8 cellular contexts compared by ENCODE assay signal in the genomic region with DNA sequence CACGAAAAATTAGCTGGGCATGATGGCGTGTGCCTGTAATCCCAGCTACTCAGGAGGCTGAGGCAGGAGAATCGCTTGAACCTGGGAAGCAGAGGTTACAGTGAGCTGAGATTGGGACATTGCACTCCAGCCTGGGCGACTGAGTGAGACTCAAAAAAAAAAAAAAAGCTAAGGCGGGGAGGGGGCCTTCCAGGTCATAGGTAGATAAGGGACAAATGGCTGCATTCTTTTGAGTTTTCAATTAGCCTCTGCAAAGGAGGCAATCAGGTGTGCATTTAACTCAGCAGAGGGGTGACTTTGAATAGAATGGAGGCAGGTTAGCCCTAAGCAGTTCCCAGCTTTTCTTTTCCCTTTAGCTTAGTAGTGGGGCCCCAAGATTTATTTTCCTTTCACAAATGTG. TPM values are rescaled to one million over a fixed set of nuclear protein-coding genes. Genes with fewer than 3 reads are reported as not detected.
DNase-seq lines count a peak whose midpoint lies in the region; ATAC-seq, FAIRE-seq and TF ChIP-seq lines count a peak whose summit lies in the region.

No MANE protein-coding gene starts in this region.

- peaks cover 5% of the 10 kb centered on the region for H3K4me1 Mint-ChIP-seq in astrocyte (ENCODE audit: low read depth, unreplicated experiment)
- H3K4me1 Mint-ChIP-seq in mesothelial cell of epicardium: peaks cover 16% of the 10 kb centered on the region

- peak overlapping the region; percentile 71 for H3K4me3 Mint-ChIP-seq in astrocyte (ENCODE audit: unreplicated experiment)
- H3K4me3 Mint-ChIP-seq in mesothelial cell of epicardium: peak overlapping the region; percentile 61

- TF ChIP-seq POLR2A in heart left ventricle (IDR thresholded peaks at IDR 0.05): no peak
- no peak for TF ChIP-seq POLR2A in uterus (IDR thresholded peaks at IDR 0.05)
- TF ChIP-seq POLR2A in erythroblast (IDR thresholded peaks at IDR 0.05; ENCODE audit: low read length): no peak

- H3K36me3 Mint-ChIP-seq in astrocyte (ENCODE audit: low read depth, unreplicated experiment) (peaks cover 2% of the 10 kb centered on the region), mesothelial cell of epicardium (no peaks in the 10 kb centered on the region)

- H3K27ac Mint-ChIP-seq in astrocyte (ENCODE audit: unreplicated experiment) (no peak overlapping the region), mesothelial cell of epicardium (no peak overlapping the region)

- H3K36me3 ChIP-seq in heart left ventricle (no peaks in the 10 kb centered on the region), astrocyte (ENCODE audit: insufficient read depth, low read length) (no peaks in the 10 kb centered on the region), uterus (no peaks in the 10 kb centered on the region)

- peaks cover 0 to 4% (median 0%) of the 10 kb centered on the region in 9 donors for H3K27me3 ChIP-seq in heart left ventricle
- H3K27me3 ChIP-seq in astrocyte (ENCODE audit: insufficient read depth, low read length): no peaks in the 10 kb centered on the region
- H3K27me3 ChIP-seq in uterus: no peaks in the 10 kb centered on the region

- no peak for TF ChIP-seq CTCF in heart left ventricle (IDR thresholded peaks at IDR 0.05)
- no peak for TF ChIP-seq CTCF in astrocyte (IDR thresholded peaks at IDR 0.05; ENCODE audit: insufficient read depth, low read depth, low read length)
- no peak for TF ChIP-seq CTCF in mesothelial cell of epicardium (IDR thresholded peaks at IDR 0.05; ENCODE audit: unreplicated experiment)
- TF ChIP-seq CTCF in uterus (IDR thresholded peaks at IDR 0.05): no peak

- H3K27me3 Mint-ChIP-seq in astrocyte (ENCODE audit: low read depth, unreplicated experiment) (peaks cover 4% of the 10 kb centered on the region), mesothelial cell of epicardium (ENCODE audit: low read depth) (peaks cover 7% of the 10 kb centered on the region)

- WGBS in heart left ventricle, 4 donors: 48 to 74% (median 59%) methylated on average over 5 of the region's 5 CpGs

- no peak for DNase-seq in heart left ventricle
- DNase-seq in left cardiac atrium: no peak
- DNase-seq in astrocyte (ENCODE audit: low read depth): no peak
- no peak for DNase-seq in mesothelial cell of epicardium (ENCODE audit: low spot score in 2 of 2, unreplicated experiment in 2 of 2)
- DNase-seq in uterus: no peak
- DNase-seq in cortex of kidney (lab: John Stamatoyannopoulos, UW): no peak
- DNase-seq in activated CD4-positive, CD25-positive, alpha-beta regulatory T cell treated with anti-CD3 and anti-CD28 coated beads, Interleukin-2, amount 50 U/mL, for 72 hours: no peak
- DNase-seq in erythroblast (lab: John Stamatoyannopoulos, UW): no peak

- H3K79me2 ChIP-seq in astrocyte (ENCODE audit: insufficient read depth, low read length): peaks cover 20% of the 10 kb centered on the region

- peaks cover 0 to 38% (median 16%) of the 10 kb centered on the region in 12 donors for H3K4me1 ChIP-seq in heart left ventricle
- peaks cover 13% of the 10 kb centered on the region for H3K4me1 ChIP-seq in astrocyte (ENCODE audit: insufficient read depth, low read length)
- H3K4me1 ChIP-seq in uterus: peaks cover 0 to 6% of the 10 kb centered on the region in 2 donors

- H3K27ac ChIP-seq in heart left ventricle (no peak overlapping the region), astrocyte (ENCODE audit: low read depth, low read length) (no peak overlapping the region), uterus (no peak overlapping the region)

- H3K9me3 ChIP-seq in heart left ventricle (no peaks in the 10 kb centered on the region), astrocyte (ENCODE audit: insufficient read depth, low read depth, low read length) (no peaks in the 10 kb centered on the region), uterus (no peaks in the 10 kb centered on the region)

- peak overlapping the region; percentile 98 for H3K4me2 ChIP-seq in astrocyte (ENCODE audit: low read length)

- no peak for FAIRE-seq in astrocyte (lab: Jason Lieb, UNC)

- ATAC-seq in heart left ventricle (no peak), left cardiac atrium (no peak)

- peak overlapping the region in 11 of 12 donors; percentile 45 to 97 (median 91) for H3K4me3 ChIP-seq in heart left ventricle
- H3K4me3 ChIP-seq in astrocyte (ENCODE audit: insufficient read depth, low read depth, low read length): peak overlapping the region; percentile 84
- H3K4me3 ChIP-seq in uterus: peak overlapping the region; percentile 41 to 86

- intact Hi-C loops in heart left ventricle (cut with DNase I) (loop anchor here in 3 of 10 donors (2.0 to 10.0 kb wide), 2 partner anchors 16 to 70 kb away; partner anchors contain the start of gene BRI3BP (in 1 of the 3)), left cardiac atrium (cut with DNase I) (loop anchor here in 1 of 2 donors (2.0 kb wide), 1 partner anchor 14 kb away; no protein-coding TSS in a partner anchor), uterus (cut with DNase I; ENCODE audit: low total_unique reads) (no loop called here)

- peaks cover 38% of the 10 kb centered on the region for H4K20me1 ChIP-seq in astrocyte (ENCODE audit: insufficient read depth, low read length)

- peak overlapping the region; percentile 94 for H2AFZ ChIP-seq in astrocyte (ENCODE audit: low read depth, low read length)

- no peak overlapping the region for H3K9ac ChIP-seq in astrocyte (ENCODE audit: low read length)

- peaks cover 4% of the 10 kb centered on the region for H3K9me3 Mint-ChIP-seq in astrocyte (ENCODE audit: unreplicated experiment)
- H3K9me3 Mint-ChIP-seq in mesothelial cell of epicardium: peaks cover 8% of the 10 kb centered on the region

RNA-seq across cellular contexts. Expression of gene AACS, which starts 0.7 kb away (rescaled TPM):
- total RNA-seq in heart left ventricle (10 to 100 TPM; 10.2 to 19.3 (median 12.4) TPM), left cardiac atrium (10 to 100 TPM; 17.5 to 23.6 TPM), astrocyte (22.0 and 22.5 TPM in 2 replicates), mesothelial cell of epicardium (31.4 to 34.6 TPM (median 34.4 TPM) in 3 replicates), uterus (10 to 100 TPM in 3 of 4 donors, 1 to 10 TPM in 1; 7.6 to 22.3 (median 20.0) TPM)
- 10 to 100 TPM in 1 of 2 donors, 1 to 10 TPM in 1; 7.4 to 13.9 TPM for polyA plus RNA-seq in heart left ventricle
